ENCODE assay signal across 8 cellular contexts in the genomic region with DNA sequence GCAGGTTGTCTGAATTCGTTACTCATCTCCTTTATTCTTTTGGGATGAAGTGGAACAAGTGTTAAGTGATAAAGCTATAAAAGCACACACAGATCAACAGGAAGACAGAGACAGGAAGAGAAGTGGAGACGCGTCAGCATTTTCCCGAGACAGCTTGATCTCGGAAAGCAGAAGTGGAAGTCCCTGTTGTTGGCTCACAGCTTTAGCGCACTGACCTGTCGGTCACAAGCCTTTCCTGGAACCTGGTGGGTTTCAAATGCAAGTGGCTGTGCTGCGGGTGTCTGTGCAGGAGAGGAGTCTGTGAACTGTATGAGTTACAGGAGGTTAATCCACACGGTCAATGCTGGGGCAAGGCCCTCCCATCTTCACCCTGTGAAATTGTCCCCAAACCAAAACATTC.
DNase-seq lines count a peak whose midpoint lies in the region; ATAC-seq and TF ChIP-seq lines count a peak whose summit lies in the region.

No MANE protein-coding gene starts in this region.

- H3K4me1 ChIP-seq in muscle layer of duodenum (ENCODE audit: control insufficient read depth in 1 of 2, insufficient read depth in 2 of 2, low read length in 2 of 2) = peaks cover 0 to 3% of the 10 kb centered on the region in 2 donors

- no peak for TF ChIP-seq CTCF in Calu3 (IDR thresholded peaks at IDR 0.05; ENCODE audit: unreplicated experiment)

- no TSS peak for BruUV-seq in Calu3 (replicated peaks; lab: Mats Ljungman, UMichigan)

- H3K4me3 Mint-ChIP-seq in Calu3 (ENCODE audit: low read depth, unreplicated experiment) = no peak overlapping the region

- H3K9me3 Mint-ChIP-seq in Calu3 (ENCODE audit: low read depth, unreplicated experiment) = no peaks in the 10 kb centered on the region

- DNase-seq in MV-4-11 (lab: John Stamatoyannopoulos, UW) (peak; percentile 89), caudate nucleus (lab: John Stamatoyannopoulos, UW) (peak in 19 of 61 donors; percentile 4 to 43 (median 24)), COLO829 (ENCODE audit: low spot score) (no peak), Calu3 (no peak), NCI-H2029 (lab: John Stamatoyannopoulos, UW) (no peak)

- H3K4me3 ChIP-seq in muscle layer of duodenum (ENCODE audit: low read depth in 1 of 2, low read length in 2 of 2) = no peak overlapping the region

- H3K27ac ChIP-seq in caudate nucleus (ENCODE audit: low read depth, low read length) (peak overlapping the region; percentile 24), muscle layer of duodenum (ENCODE audit: low read length) (peak overlapping the region; percentile 62)

- ATAC-seq in GM18511 (IDR thresholded peaks at IDR 0.05; ENCODE audit: unreplicated experiment) = peak; percentile 96
- peak; percentile 93 for ATAC-seq in GM21786 (IDR thresholded peaks at IDR 0.05; ENCODE audit: unreplicated experiment)

- H3K9me3 ChIP-seq in muscle layer of duodenum (ENCODE audit: control insufficient read depth in 1 of 2, low read length in 2 of 2) = no peaks in the 10 kb centered on the region

- H3K27me3 ChIP-seq in muscle layer of duodenum (ENCODE audit: low read depth, low read length) = no peaks in the 10 kb centered on the region

- H3K27me3 Mint-ChIP-seq in Calu3 (ENCODE audit: unreplicated experiment) = no peaks in the 10 kb centered on the region

- H3K36me3 Mint-ChIP-seq in Calu3 (ENCODE audit: insufficient read depth, unreplicated experiment) = peaks cover 6% of the 10 kb centered on the region

- CTCF ChIA-PET in Calu3 (lab: Charles Lee) = no interaction called here

- intact Hi-C loops in Calu3 (cut with micrococcal nuclease; ENCODE audit: unreplicated experiment) = no loop called here

- H3K4me1 Mint-ChIP-seq in Calu3 (ENCODE audit: low read depth, unreplicated experiment) = peaks cover 16% of the 10 kb centered on the region

- no peaks in the 10 kb centered on the region for H3K36me3 ChIP-seq in muscle layer of duodenum (ENCODE audit: control insufficient read depth in 1 of 2, insufficient read depth in 2 of 2, low read length in 2 of 2)

- H3K27ac Mint-ChIP-seq in Calu3 (ENCODE audit: unreplicated experiment) = no peak overlapping the region
